8 cellular contexts compared by ENCODE assay signal in genomic region chr2:27322301-27322765, GRCh38. TPM values are rescaled to one million over a fixed set of nuclear protein-coding genes. Genes with fewer than 3 reads are reported as not detected.
A peak's percentile ranks its signal among the peaks of the same experiment; 100 is the strongest.
DNase-seq lines count a peak whose midpoint lies in the region; ATAC-seq and TF ChIP-seq lines count a peak whose summit lies in the region.

No MANE protein-coding gene starts in this region.

- H3K4me1 ChIP-seq in iPS DF 6.9 (ENCODE audit: control insufficient read depth, insufficient read depth, low read length) (peaks cover 4% of the 10 kb centered on the region; the same call in 1 of the 2 replicates), spleen (peaks cover 9 to 30% (median 22%) of the 10 kb centered on the region in 6 donors)

- no CpG with 5 or more reads among the region's 10 CpGs for WGBS in iPS DF 6.9 (ENCODE audit: insufficient coverage, insufficient read length)
- 0 to 5% (median 1%) methylated on average over 7 to 10 of the region's 10 CpGs for WGBS in spleen, 5 donors

- H3K36me3 Mint-ChIP-seq in activated naive CD8-positive, alpha-beta T cell = peaks cover 4% of the 10 kb centered on the region

- H3K27ac Mint-ChIP-seq in activated naive CD8-positive, alpha-beta T cell = peak overlapping the region; percentile 99

- no peak for DNase-seq in GM12864 (ENCODE audit: low read depth)
- DNase-seq in Kasumi-1 (lab: John Stamatoyannopoulos, UW) = peak; percentile 52 to 54
- DNase-seq in iPS DF 6.9 (ENCODE audit: low read depth, low spot score) = no peak
- DNase-seq in spleen = peak; percentile 83
- DNase-seq in HT-29 (ENCODE audit: low spot score) = no peak
- DNase-seq in stimulated activated CD4-positive, alpha-beta T cell treated with anti-CD3 and anti-CD28 coated beads, Interleukin-4, amount 100 ng/mL, for 1 hour = no peak

- peaks cover 26% of the 10 kb centered on the region for H3K4me1 Mint-ChIP-seq in activated naive CD8-positive, alpha-beta T cell (ENCODE audit: low read depth)

- no peaks in the 10 kb centered on the region for H3K9me3 Mint-ChIP-seq in activated naive CD8-positive, alpha-beta T cell (ENCODE audit: low read depth)

- H3K27me3 ChIP-seq in iPS DF 6.9 (ENCODE audit: control insufficient read depth, insufficient read depth, low read length) (no peaks in the 10 kb centered on the region), spleen (replicated peaks in 1 of 7) (no peaks in the 10 kb centered on the region)

- no peaks in the 10 kb centered on the region for H3K27me3 Mint-ChIP-seq in activated naive CD8-positive, alpha-beta T cell

- intact Hi-C loops in spleen (cut with DNase I; ENCODE audit: low total_unique reads) = no loop called here

- no peak for ATAC-seq in HG02678 (IDR thresholded peaks at IDR 0.05; ENCODE audit: unreplicated experiment)

- H3K4me3 Mint-ChIP-seq in activated naive CD8-positive, alpha-beta T cell = peak overlapping the region; percentile 99

- H3K27ac ChIP-seq in iPS DF 6.9 (ENCODE audit: low read length) (no peak overlapping the region), spleen (peak overlapping the region; percentile 88 to 97 (median 94))

- peak overlapping the region; percentile 93 for H3K4me3 ChIP-seq in GM12864 (ENCODE audit: low read depth, low read length)
- peak overlapping the region; percentile 55 for H3K4me3 ChIP-seq in iPS DF 6.9 (ENCODE audit: low read length)
- H3K4me3 ChIP-seq in spleen = peak overlapping the region; percentile 58 to 93 (median 74)

- H3K9me3 ChIP-seq in iPS DF 6.9 (ENCODE audit: control insufficient read depth, insufficient read depth, low read length) (no peaks in the 10 kb centered on the region), spleen (no peaks in the 10 kb centered on the region)

- peaks cover 7% of the 10 kb centered on the region; the same call in 1 of the 2 replicates for H3K36me3 ChIP-seq in iPS DF 6.9 (ENCODE audit: control insufficient read depth, insufficient read depth, low read length)
- H3K36me3 ChIP-seq in spleen = peaks cover 0 to 37% (median 15%) of the 10 kb centered on the region in 6 donors

- TF ChIP-seq CTCF in GM12864 (IDR thresholded peaks at IDR 0.05; ENCODE audit: low read depth, low read length, missing control alignments) = no peak
- no peak for TF ChIP-seq CTCF in spleen (IDR thresholded peaks at IDR 0.05 in 8 of 11, conservative IDR thresholded peaks at IDR 0.05 in 3 of 11)

- TF ChIP-seq POLR2A in spleen (IDR thresholded peaks at IDR 0.05) = no peak

RNA-seq across cellular contexts. Expression of gene MPV17, which starts 0.6 kb away (rescaled TPM):
- 100 to 1,000 TPM in 1 of 7 donors, 10 to 100 TPM in 6; 58.0 to 101 (median 73.9) TPM for total RNA-seq in spleen
- 10 to 100 TPM; 78.8 to 83.1 (median 81.7) TPM for polyA plus RNA-seq in spleen
- total RNA-seq in HT-29 (2014; rRNA removed; shearing (Covaris generic)) = 37.3 and 40.5 TPM in 2 replicates

RNA-seq across cellular contexts. Expression of gene UCN, which starts 14.1 kb away (rescaled TPM):
- 1 to 10 TPM; 1.9 to 3.9 (median 2.4) TPM for total RNA-seq in spleen
- 1 to 10 TPM; 2.5 to 4.4 (median 3.4) TPM for polyA plus RNA-seq in spleen
- 4.9 and 5.6 TPM in 2 replicates for total RNA-seq in HT-29 (2014; rRNA removed; shearing (Covaris generic))

RNA-seq across cellular contexts. Expression of gene GTF3C2, which starts 34.2 kb away (rescaled TPM):
- 10 to 100 TPM; 56.8 to 73.8 (median 61.9) TPM for total RNA-seq in spleen
- 10 to 100 TPM; 27.5 to 39.1 (median 37.1) TPM for polyA plus RNA-seq in spleen
- 62.4 and 65.1 TPM in 2 replicates for total RNA-seq in HT-29 (2014; rRNA removed; shearing (Covaris generic))

RNA-seq across cellular contexts. Expression of gene TRIM54, which starts 40.1 kb away (rescaled TPM):
- total RNA-seq in spleen = 1 to 10 TPM in 1 of 7 donors, under 1 TPM in 5, not detected in 1; 0.23 to 3.1 (median 0.48) TPM
- under 1 TPM; 0.22 to 0.77 (median 0.49) TPM for polyA plus RNA-seq in spleen
- total RNA-seq in HT-29 (2014; rRNA removed; shearing (Covaris generic)) = 5.8 and 7.1 TPM in 2 replicates

RNA-seq across cellular contexts. Expression of gene DNAJC5G, which starts 47.1 kb away (rescaled TPM):
- total RNA-seq in spleen = not detected
- polyA plus RNA-seq in spleen = not detected
- not detected in 2 replicates for total RNA-seq in HT-29 (2014; rRNA removed; shearing (Covaris generic))

Comparison
In these comparisons a context has a peak if more than half of its experiments do, and no peak if none do; other contexts are left out.
1. DNase-seq: peak in Kasumi-1 (2 of 2) and spleen (single experiment); none in GM12864 (single experiment), iPS DF 6.9 (single experiment), HT-29 (single experiment) and stimulated activated CD4-positive, alpha-beta T cell treated with anti-CD3 and anti-CD28 coated beads, Interleukin-4, amount 100 ng/mL, for 1 hour (single experiment).
2. Peak in every context shown above with its lines, with median percentiles within 50 percentile points of each other: H3K4me3 ChIP-seq.